22 cellular contexts compared by ENCODE assay signal in genomic region chr1:36911631-36912364, GRCh38.
"Had no signal": no experiment of that assay in that cellular context is flagged by ENCODE, and none has a peak within 500 bp of the region (broad histone marks: within the 10 kb centered on the region; RNA-seq: fewer than 3 reads in every experiment).

No MANE protein-coding gene starts in this region.

- ATAC-seq: activated CD4-positive, alpha-beta T cell treated with anti-CD3 and anti-CD28 coated beads for 36 hours; lower lobe of right lung; psoas muscle; right cardiac atrium; WTC11 had no signal

- H3K4me1 Mint-ChIP-seq: activated CD4-positive, alpha-beta T cell treated with anti-CD3 and anti-CD28 coated beads for 36 hours; activated naive CD8-positive, alpha-beta T cell treated with anti-CD3 and anti-CD28 coated beads, Interleukin-2, amount 10 ng/mL, durations not matched to agents 7 days and 5 days; naive B cell had no signal

- H3K36me3 Mint-ChIP-seq: activated naive CD8-positive, alpha-beta T cell treated with anti-CD3 and anti-CD28 coated beads, Interleukin-2, amount 10 ng/mL, durations not matched to agents 7 days and 5 days had no signal

- DNase-seq: activated CD4-positive, alpha-beta T cell treated with anti-CD3 and anti-CD28 coated beads for 36 hours; activated CD4-positive, alpha-beta T cell treated with anti-CD3 and anti-CD28 coated beads, Interleukin-2, amount 50 U/mL, for 4 hours; activated effector memory CD4-positive, alpha-beta T cell treated with Interleukin-2 at 50 U/mL for 16 hours; activated naive CD4-positive, alpha-beta T cell treated with anti-CD3 and anti-CD28 coated beads for 36 hours; activated naive CD8-positive, alpha-beta T cell treated with anti-CD3 and anti-CD28 coated beads, Interleukin-2, amount 10 ng/mL, durations not matched to agents 7 days and 5 days; activated T-cell treated with anti-CD3 and anti-CD28 coated beads, Interleukin-2, amount 50 U/mL, for 48 hours; amniotic stem cell; cerebellar nuclear complex; kidney; lower lobe of right lung; naive B cell; ovary; psoas muscle; right cardiac atrium; stimulated activated CD4-positive, alpha-beta T cell treated with anti-CD3 and anti-CD28 coated beads, Interleukin-12 subunit alpha, Interleukin-12 subunit beta, amount 100 ng/mL, for 4 hours; stimulated activated CD4-positive, alpha-beta T cell treated with anti-CD3 and anti-CD28 coated beads, Interleukin-1b, Interleukin-23, amount 100 ng/mL, for 48 hours; T-helper 1 cell had no signal

- H3K27ac Mint-ChIP-seq: activated CD4-positive, alpha-beta T cell treated with anti-CD3 and anti-CD28 coated beads for 36 hours; activated naive CD4-positive, alpha-beta T cell treated with anti-CD3 and anti-CD28 coated beads for 36 hours; activated naive CD8-positive, alpha-beta T cell treated with anti-CD3 and anti-CD28 coated beads, Interleukin-2, amount 10 ng/mL, durations not matched to agents 7 days and 5 days; WTC11 had no signal

- H3K36me3 ChIP-seq: lower lobe of right lung, ovary, thoracic aorta, upper lobe of left lung had no signal

- H3K9me3 ChIP-seq: lower lobe of right lung, ovary, psoas muscle, thoracic aorta, upper lobe of left lung had no signal

- H3K9me3 Mint-ChIP-seq: activated naive CD4-positive, alpha-beta T cell treated with anti-CD3 and anti-CD28 coated beads for 36 hours; activated naive CD8-positive, alpha-beta T cell treated with anti-CD3 and anti-CD28 coated beads, Interleukin-2, amount 10 ng/mL, durations not matched to agents 7 days and 5 days had no signal

- H3K4me1 ChIP-seq: lower lobe of right lung, psoas muscle, upper lobe of left lung had no signal

- H3K27ac ChIP-seq: coronary artery, epithelial cell of prostate, lower lobe of right lung, ovary, psoas muscle, thoracic aorta, upper lobe of left lung had no signal

- H3K27me3 ChIP-seq: ovary, upper lobe of left lung had no signal

- H3K4me3 ChIP-seq: coronary artery, lower lobe of right lung, ovary, psoas muscle, thoracic aorta, upper lobe of left lung had no signal

- H3K4me3 Mint-ChIP-seq: activated CD4-positive, alpha-beta T cell treated with anti-CD3 and anti-CD28 coated beads for 36 hours; activated naive CD4-positive, alpha-beta T cell treated with anti-CD3 and anti-CD28 coated beads for 36 hours; activated naive CD8-positive, alpha-beta T cell treated with anti-CD3 and anti-CD28 coated beads, Interleukin-2, amount 10 ng/mL, durations not matched to agents 7 days and 5 days; naive B cell; WTC11 had no signal
